Comparison of ENCODE assay signal across 8 cellular contexts in genomic region chr17:41930009-41930832, GRCh38. TPM values are rescaled to one million over a fixed set of nuclear protein-coding genes. Genes with fewer than 3 reads are reported as not detected.
DNase-seq lines count a peak whose midpoint lies in the region; ATAC-seq and FAIRE-seq lines count a peak whose summit lies in the region.

A gene with protein sequence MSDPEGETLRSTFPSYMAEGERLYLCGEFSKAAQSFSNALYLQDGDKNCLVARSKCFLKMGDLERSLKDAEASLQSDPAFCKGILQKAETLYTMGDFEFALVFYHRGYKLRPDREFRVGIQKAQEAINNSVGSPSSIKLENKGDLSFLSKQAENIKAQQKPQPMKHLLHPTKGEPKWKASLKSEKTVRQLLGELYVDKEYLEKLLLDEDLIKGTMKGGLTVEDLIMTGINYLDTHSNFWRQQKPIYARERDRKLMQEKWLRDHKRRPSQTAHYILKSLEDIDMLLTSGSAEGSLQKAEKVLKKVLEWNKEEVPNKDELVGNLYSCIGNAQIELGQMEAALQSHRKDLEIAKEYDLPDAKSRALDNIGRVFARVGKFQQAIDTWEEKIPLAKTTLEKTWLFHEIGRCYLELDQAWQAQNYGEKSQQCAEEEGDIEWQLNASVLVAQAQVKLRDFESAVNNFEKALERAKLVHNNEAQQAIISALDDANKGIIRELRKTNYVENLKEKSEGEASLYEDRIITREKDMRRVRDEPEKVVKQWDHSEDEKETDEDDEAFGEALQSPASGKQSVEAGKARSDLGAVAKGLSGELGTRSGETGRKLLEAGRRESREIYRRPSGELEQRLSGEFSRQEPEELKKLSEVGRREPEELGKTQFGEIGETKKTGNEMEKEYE (plus strand): TSS chr17:41930617. CDS start chr17:41930724, 107 bp downstream.

- no peaks in the 10 kb centered on the region for H3K9me3 ChIP-seq in mesodermal cell (ENCODE audit: control insufficient read depth, low read length)

- ATAC-seq in GM21381 (IDR thresholded peaks at IDR 0.05; ENCODE audit: unreplicated experiment) = peak; percentile 96

- peak within 1 kb of the TSS; percentile 53 for H3K4me3 ChIP-seq in mesodermal cell (ENCODE audit: extremely low read depth, insufficient read depth, low read length, poor library complexity, severe bottlenecking)

- peak; percentile 71 for FAIRE-seq in endometrium (lab: Jason Lieb, UNC)

- H3K27ac ChIP-seq in mesodermal cell (ENCODE audit: low read depth, low read length, severe bottlenecking) = peak within 1 kb of the TSS; percentile 92

- H3K4me1 ChIP-seq in mesodermal cell (ENCODE audit: control insufficient read depth, insufficient read depth, low read length, poor library complexity, severe bottlenecking) = peaks cover 8% of the 10 kb centered on the region

- DNase-seq in Caki2 (ENCODE audit: low read depth) (peak; percentile 97), HUDEP-2 (lab: John Stamatoyannopoulos, UW; ENCODE audit: unreplicated experiment in 76 of 76) (peak in 75 of 76 experiments; percentile 22 to 99 (median 94)), NOMO-1 treated with dmso at 0.1 percent for 144 hours (lab: John Stamatoyannopoulos, UW; ENCODE audit: unreplicated experiment) (peak; percentile 97)
- DNase-seq in activated CD8-positive, alpha-beta memory T cell treated with anti-CD3 and anti-CD28 coated beads, Interleukin-2, amount 50 U/mL, for 1 hour (ENCODE audit: extremely low read depth) = peak; percentile 92
- peak; percentile 82 for DNase-seq in stimulated activated CD8-positive, alpha-beta memory T cell treated with anti-CD3 and anti-CD28 coated beads, Interleukin-15, amount 100 ng/mL, for 24 hours (ENCODE audit: low read depth)

- 0 to 1% methylated on average over 29 to 38 of the region's 43 CpGs for WGBS in mesodermal cell (ENCODE audit: insufficient coverage in 2 of 2), 2 experiments

- in situ Hi-C loops in Caki2 (cut with HindIII; ENCODE audit: low pct_unique_long_range_greater_than_20kb, low sequenced_read_pairs) = no loop called here

- H3K36me3 ChIP-seq in mesodermal cell (ENCODE audit: control insufficient read depth, insufficient read depth, low read length) = peaks cover 2% of the 10 kb centered on the region

RNA-seq across cellular contexts. Expression of the gene that starts here (rescaled TPM):
- 0.78 and 2.6 TPM in 2 replicates for total RNA-seq in Caki2 (2014; rRNA removed; shearing (Covaris generic); ENCODE audit: low replicate concordance)
- 2.9 TPM for polyA plus RNA-seq in mesodermal cell (2013, experiment 1 of 2)
- polyA plus RNA-seq in mesodermal cell (2013, experiment 2 of 2) = 2.3 TPM

Comparison
In these comparisons a context has a peak if more than half of its experiments do, and no peak if none do; other contexts are left out.
1. Peak in every context shown above with its lines: DNase-seq, ATAC-seq, H3K4me3 ChIP-seq and H3K27ac ChIP-seq.